In genomic region chr16:80969114-80969484, GRCh38 we compare ENCODE assay signal across 26 cellular contexts. TPM values are rescaled to one million over a fixed set of nuclear protein-coding genes. Genes with fewer than 3 reads are reported as not detected.
DNase-seq lines count a peak whose midpoint lies in the region; ATAC-seq, FAIRE-seq and TF ChIP-seq lines count a peak whose summit lies in the region.
"Had no signal": no experiment of that assay in that cellular context is flagged by ENCODE, and none has a peak within 500 bp of the region (broad histone marks: within the 10 kb centered on the region; RNA-seq: fewer than 3 reads in every experiment).

No MANE protein-coding gene starts in this region.

- ATAC-seq in activated T-helper 17 cell treated with anti-CD3 and anti-CD28 coated beads, Interleukin-2, amount 50 U/mL, for 72 hours (replicated peaks) = no peak
- ATAC-seq in HepG2 = peak; percentile 17; the same call in 1 of the 3 replicates
- ATAC-seq: CD8-positive, alpha-beta T cell; GM12878; HCT116; PC-3; Right ventricle myocardium inferior had no signal

- H3K79me2 ChIP-seq in HepG2 (ENCODE audit: insufficient read depth, low read length) = no peaks in the 10 kb centered on the region

- 91% methylated on average over 3 of the region's 3 CpGs for WGBS in HepG2 (ENCODE audit: low lambda C conversion rate)

- no peak for TF ChIP-seq POLR2A in HepG2 (IDR thresholded peaks at IDR 0.05; ENCODE audit: insufficient read depth in 1 of 2, low read depth in 2 of 2, low read length in 2 of 2)

- POLR2A ChIA-PET in Caco-2 (lab: Charles Lee) = no interaction called here
- POLR2A ChIA-PET in HepG2 (lab: Yijun Ruan, JAX) = no interaction called here

- H3K4me1 ChIP-seq in Caco-2 (peaks cover 7% of the 10 kb centered on the region; the same call in 1 of the 2 replicates), HepG2 (ENCODE audit: insufficient read depth, low read length) (peaks cover 12% of the 10 kb centered on the region; the same call in 1 of the 2 replicates), colonic mucosa (no peaks in the 10 kb centered on the region)
- H3K4me1 ChIP-seq: SJSA1 had no signal

- no peak for TF ChIP-seq EP300 in HepG2 (IDR thresholded peaks at IDR 0.05; ENCODE audit: low read depth in 2 of 2, low read length in 2 of 2)
- TF ChIP-seq EP300 in HepG2 (CRISPR knock-in tag; IDR thresholded peaks at IDR 0.05; ENCODE audit: borderline replicate concordance) = no peak

- intact Hi-C loops in Caco-2 (cut with micrococcal nuclease; ENCODE audit: unreplicated experiment) = no loop called here
- intact Hi-C loops in HepG2 (cut with micrococcal nuclease; ENCODE audit: unreplicated experiment) = no loop called here
- intact Hi-C loops in colonic mucosa (cut with DNase I) = no loop called here

- H3K36me3 ChIP-seq in Caco-2 (ENCODE audit: control insufficient read depth, insufficient read depth, low read length) (peaks cover 2% of the 10 kb centered on the region; the same call in 1 of the 2 replicates), HepG2 (replicated peaks in 1 of 2; ENCODE audit: control insufficient read depth in 1 of 2, insufficient read depth in 2 of 2, low read length in 2 of 2) (peaks cover 1 to 7% of the 10 kb centered on the region in 2 experiments; a peak in 2 of 5 replicates), colonic mucosa (no peaks in the 10 kb centered on the region)
- H3K36me3 ChIP-seq: MG63 had no signal

- H3K36me3 Mint-ChIP-seq in Caco-2 (ENCODE audit: insufficient read depth, unreplicated experiment) = peaks cover 38% of the 10 kb centered on the region
- peaks cover 32% of the 10 kb centered on the region for H3K36me3 Mint-ChIP-seq in activated T-helper 17 cell treated with anti-CD3 and anti-CD28 coated beads, Interleukin-2, amount 50 U/mL, for 72 hours (ENCODE audit: low read depth)

- H3K9me3 ChIP-seq in Caco-2 = no peaks in the 10 kb centered on the region
- H3K9me3 ChIP-seq in HepG2 (ENCODE audit: low read length) = no peaks in the 10 kb centered on the region
- no peaks in the 10 kb centered on the region for H3K9me3 ChIP-seq in colonic mucosa
- H3K9me3 ChIP-seq: MG63, SJSA1 had no signal

- no peak overlapping the region for H3K4me3 Mint-ChIP-seq in Caco-2 (ENCODE audit: unreplicated experiment)
- H3K4me3 Mint-ChIP-seq in activated T-helper 17 cell treated with anti-CD3 and anti-CD28 coated beads, Interleukin-2, amount 50 U/mL, for 72 hours = no peak overlapping the region
- H3K4me3 Mint-ChIP-seq: B cell; CD8-positive, alpha-beta T cell had no signal

- no peak for TF ChIP-seq RAD21 in HepG2 (CRISPR knock-in tag; IDR thresholded peaks at IDR 0.05)

- in situ Hi-C loops in HepG2 (cut with HindIII; ENCODE audit: extremely low pct_ligation_motif_present, low pct_unique_long_range_greater_than_20kb) = no loop called here

- FAIRE-seq in HepG2 (lab: Jason Lieb, UNC) = no peak
- FAIRE-seq: G401.6, GM12878 had no signal

- H2AFZ ChIP-seq in HepG2 (ENCODE audit: low read length) = no peak overlapping the region

- peaks cover 13% of the 10 kb centered on the region for H3K4me1 Mint-ChIP-seq in Caco-2 (ENCODE audit: low read depth, unreplicated experiment)
- no peaks in the 10 kb centered on the region for H3K4me1 Mint-ChIP-seq in activated T-helper 17 cell treated with anti-CD3 and anti-CD28 coated beads, Interleukin-2, amount 50 U/mL, for 72 hours
- H3K4me1 Mint-ChIP-seq: B cell had no signal

- peak overlapping the region; percentile 62 for H3K27ac Mint-ChIP-seq in Caco-2 (ENCODE audit: unreplicated experiment)
- peak overlapping the region; percentile 8 for H3K27ac Mint-ChIP-seq in activated T-helper 17 cell treated with anti-CD3 and anti-CD28 coated beads, Interleukin-2, amount 50 U/mL, for 72 hours
- H3K27ac Mint-ChIP-seq: B cell; CD8-positive, alpha-beta T cell had no signal

- H3K9ac ChIP-seq in HepG2 (ENCODE audit: insufficient read depth, low read depth, low read length) = no peak overlapping the region
- H3K9ac ChIP-seq in colonic mucosa (ENCODE audit: low read depth in 2 of 2, low read length in 2 of 2) = no peak overlapping the region

- TF ChIP-seq CTCF in 22Rv1 (IDR thresholded peaks at IDR 0.05) (no peak), Caco-2 (IDR thresholded peaks at IDR 0.05; ENCODE audit: insufficient read depth in 1 of 2, low read depth in 1 of 2, low read length in 1 of 2, severe bottlenecking in 1 of 2, unreplicated experiment in 1 of 2) (no peak), HepG2 (CRISPR knock-in tag; IDR thresholded peaks at IDR 0.05) (no peak), colonic mucosa (IDR thresholded peaks at IDR 0.05) (no peak)

- DNase-seq in Caco-2 (no peak), HepG2 (ENCODE audit: low spot score) (no peak), mesenteric fat pad (ENCODE audit: low spot score) (no peak), colonic mucosa (no peak), D341Med (ENCODE audit: low spot score) (no peak), COLO829 (ENCODE audit: low spot score) (no peak)
- DNase-seq: CD8-positive, alpha-beta T cell; KBM-7; MG63; NCI-H1105 treated with DMSO at 0.1 percent for 48 hours; NCI-H2029 treated with DMSO at 0.1 percent for 48 hours; NCI-H446 treated with DMSO at 0.1 percent for 48 hours; NCI-H526; NCI-H82; NK-92 treated with Interleukin-12 subunit alpha and Interleukin-12 subunit beta, amount 100 ng/mL, for 24 hours; T-helper 1 cell had no signal

- CTCF ChIA-PET in Caco-2 (lab: Charles Lee) (interaction anchor here (1.0 kb wide), 2 partner anchors 38 to 67 kb away, joined by 3 to 5 read pairs; partner anchors contain the start of genes ATMIN, CENPN and CMC2), HepG2 (lab: Yijun Ruan, JAX; ENCODE audit: low intra/inter-chr PET ratio, low total read pairs) (interaction anchor here (1.4 kb wide), 1 partner anchor 66 kb away, joined by 6 read pairs; the partner anchor contains the start of gene ATMIN)

- H3K27me3 ChIP-seq in Caco-2 (replicated peaks; ENCODE audit: control insufficient read depth, insufficient read depth, low read length) (no peaks in the 10 kb centered on the region), HepG2 (ENCODE audit: control insufficient read depth in 1 of 2, insufficient read depth in 2 of 2, low read length in 2 of 2) (no peaks in the 10 kb centered on the region), colonic mucosa (no peaks in the 10 kb centered on the region)
- H3K27me3 ChIP-seq: MG63, SJSA1 had no signal

- H3K9me3 Mint-ChIP-seq in Caco-2 (ENCODE audit: unreplicated experiment) = no peaks in the 10 kb centered on the region
- no peaks in the 10 kb centered on the region for H3K9me3 Mint-ChIP-seq in activated T-helper 17 cell treated with anti-CD3 and anti-CD28 coated beads, Interleukin-2, amount 50 U/mL, for 72 hours
- H3K9me3 Mint-ChIP-seq: CD8-positive, alpha-beta T cell had no signal

- no peaks in the 10 kb centered on the region for H3K27me3 Mint-ChIP-seq in Caco-2 (ENCODE audit: insufficient read depth, unreplicated experiment)
- no peaks in the 10 kb centered on the region for H3K27me3 Mint-ChIP-seq in activated T-helper 17 cell treated with anti-CD3 and anti-CD28 coated beads, Interleukin-2, amount 50 U/mL, for 72 hours
- H3K27me3 Mint-ChIP-seq: B cell had no signal

- H3K27ac ChIP-seq in 22Rv1 (peak overlapping the region; percentile 59), HepG2 (ENCODE audit: extremely low read length, insufficient read depth, low read length) (no peak overlapping the region), colonic mucosa (no peak overlapping the region)
- H3K27ac ChIP-seq: C4-2B, SJSA1 had no signal

- H3K4me2 ChIP-seq in HepG2 (ENCODE audit: low read depth, low read length) = no peak overlapping the region

- no TSS peak for BruUV-seq in Caco-2 (replicated peaks; lab: Mats Ljungman, UMichigan)
- BruUV-seq in HepG2 (replicated peaks; lab: Mats Ljungman, UMichigan) = no TSS peak

- no peak overlapping the region for H3K4me3 ChIP-seq in Caco-2 (ENCODE audit: low read depth, low read length)
- H3K4me3 ChIP-seq in HepG2 (replicated peaks in 1 of 3; ENCODE audit: insufficient read depth in 1 of 3, low read depth in 2 of 3, low read length in 3 of 3) = no peak overlapping the region
- no peak overlapping the region for H3K4me3 ChIP-seq in colonic mucosa
- H3K4me3 ChIP-seq: GM12878, MG63, SJSA1 had no signal

- no peaks in the 10 kb centered on the region for H4K20me1 ChIP-seq in HepG2 (ENCODE audit: insufficient read depth, low read length)

RNA-seq across cellular contexts. Expression of gene CMC2, which starts 37.6 kb away (rescaled TPM):
- total RNA-seq in Caco-2 (2022) (94.1 and 101 TPM in 2 replicates), HepG2 (2016; rRNA removed; fragmentation: Illumina TruSeq; extraction: Trizol) (129 and 147 TPM in 2 replicates), mesenteric fat pad (39.3 TPM), colonic mucosa (10 to 100 TPM; 59.4 to 81.6 TPM)
- total RNA-seq in activated T-helper 17 cell treated with anti-CD3 and anti-CD28 coated beads, Interleukin-2, amount 50 U/mL, for 72 hours = 100 to 1,000 TPM in 1 of 2 donors, 10 to 100 TPM in 1; 78.8 to 138 TPM
- total RNA-seq in HepG2 (2016; cell fraction: cytosol; rRNA removed; fragmentation: Illumina TruSeq; extraction: Trizol; ENCODE audit: low read depth) = 111 and 171 TPM in 2 replicates
- total RNA-seq in HepG2 (2016; cell fraction: insoluble cytoplasmic fraction; rRNA removed; fragmentation: Illumina TruSeq; extraction: Trizol) = 118 and 155 TPM in 2 replicates
- 132 and 180 TPM in 2 replicates for total RNA-seq in HepG2 (2016; cell fraction: membrane; rRNA removed; fragmentation: Illumina TruSeq; extraction: Trizol)
- 49.2 and 54.6 TPM in 2 replicates for total RNA-seq in HepG2 (2016; cell fraction: nucleus; rRNA removed; fragmentation: Illumina TruSeq; extraction: Trizol)
- polyA plus RNA-seq in HepG2 (2011; rRNA removed) = 92.1 and 116 TPM in 2 replicates
- 134 and 148 TPM in 2 replicates for polyA plus RNA-seq in HepG2 (2011; cell fraction: cytosol; rRNA removed)
- polyA plus RNA-seq in HepG2 (2011; cell fraction: nucleus; rRNA removed) = 22.2 and 24.5 TPM in 2 replicates
- polyA plus RNA-seq in HepG2 (2012) = 81.8 and 85.6 TPM in 2 replicates
- 157 and 235 TPM in 2 replicates for polyA plus RNA-seq in HepG2 (2016; cell fraction: cytosol; fragmentation: Illumina TruSeq; extraction: Trizol; ENCODE audit: low read depth)
- 172 and 176 TPM in 2 replicates for polyA plus RNA-seq in HepG2 (2016; cell fraction: insoluble cytoplasmic fraction; fragmentation: Illumina TruSeq; extraction: Trizol; ENCODE audit: low read depth)
- polyA plus RNA-seq in HepG2 (2016; cell fraction: membrane; fragmentation: Illumina TruSeq; extraction: Trizol; ENCODE audit: low read depth) = 133 and 179 TPM in 2 replicates
- 86.6 and 97.5 TPM in 2 replicates for polyA plus RNA-seq in HepG2 (2016; cell fraction: nucleus; fragmentation: Illumina TruSeq; extraction: Trizol; ENCODE audit: insufficient read depth, low read depth)
- 70.9 and 71.9 TPM in 2 replicates for polyA minus RNA-seq in HepG2 (2011; rRNA and poly(A)+ RNA removed; ENCODE audit: low replicate concordance)
- polyA minus RNA-seq in HepG2 (2011; cell fraction: cytosol; rRNA and poly(A)+ RNA removed) = 19.8 and 22.3 TPM in 2 replicates
- polyA minus RNA-seq in HepG2 (2011; cell fraction: nucleus; rRNA and poly(A)+ RNA removed) = 35.4 and 68.6 TPM in 2 replicates

RNA-seq across cellular contexts. Expression of gene CENPN, which starts 37.9 kb away (rescaled TPM):
- total RNA-seq in Caco-2 (2022) (100 and 105 TPM in 2 replicates), HepG2 (2016; rRNA removed; fragmentation: Illumina TruSeq; extraction: Trizol) (129 and 193 TPM in 2 replicates), mesenteric fat pad (5.9 TPM), colonic mucosa (10 to 100 TPM in 1 of 2 donors, 1 to 10 TPM in 1; 9.3 to 28.7 TPM)
- 10 to 100 TPM; 34.1 to 51.0 TPM for total RNA-seq in activated T-helper 17 cell treated with anti-CD3 and anti-CD28 coated beads, Interleukin-2, amount 50 U/mL, for 72 hours
- 98.3 and 119 TPM in 2 replicates for total RNA-seq in HepG2 (2016; cell fraction: cytosol; rRNA removed; fragmentation: Illumina TruSeq; extraction: Trizol; ENCODE audit: low read depth)
- 133 and 185 TPM in 2 replicates for total RNA-seq in HepG2 (2016; cell fraction: insoluble cytoplasmic fraction; rRNA removed; fragmentation: Illumina TruSeq; extraction: Trizol)
- 180 and 185 TPM in 2 replicates for total RNA-seq in HepG2 (2016; cell fraction: membrane; rRNA removed; fragmentation: Illumina TruSeq; extraction: Trizol)
- total RNA-seq in HepG2 (2016; cell fraction: nucleus; rRNA removed; fragmentation: Illumina TruSeq; extraction: Trizol) = 46.2 and 59.6 TPM in 2 replicates
- polyA plus RNA-seq in HepG2 (2011; rRNA removed) = 17.3 and 29.7 TPM in 2 replicates
- polyA plus RNA-seq in HepG2 (2011; cell fraction: cytosol; rRNA removed) = 15.2 and 17.8 TPM in 2 replicates
- polyA plus RNA-seq in HepG2 (2011; cell fraction: nucleus; rRNA removed) = 8.3 and 10.1 TPM in 2 replicates
- 46.5 and 70.0 TPM in 2 replicates for polyA plus RNA-seq in HepG2 (2012)
- 113 and 120 TPM in 2 replicates for polyA plus RNA-seq in HepG2 (2016; cell fraction: cytosol; fragmentation: Illumina TruSeq; extraction: Trizol; ENCODE audit: low read depth)
- polyA plus RNA-seq in HepG2 (2016; cell fraction: insoluble cytoplasmic fraction; fragmentation: Illumina TruSeq; extraction: Trizol; ENCODE audit: low read depth) = 123 and 135 TPM in 2 replicates
- polyA plus RNA-seq in HepG2 (2016; cell fraction: membrane; fragmentation: Illumina TruSeq; extraction: Trizol; ENCODE audit: low read depth) = 123 and 146 TPM in 2 replicates
- 40.0 and 50.9 TPM in 2 replicates for polyA plus RNA-seq in HepG2 (2016; cell fraction: nucleus; fragmentation: Illumina TruSeq; extraction: Trizol; ENCODE audit: insufficient read depth, low read depth)
- polyA minus RNA-seq in HepG2 (2011; rRNA and poly(A)+ RNA removed; ENCODE audit: low replicate concordance) = 17.1 and 164 TPM in 2 replicates
- 14.1 and 16.1 TPM in 2 replicates for polyA minus RNA-seq in HepG2 (2011; cell fraction: cytosol; rRNA and poly(A)+ RNA removed)
- polyA minus RNA-seq in HepG2 (2011; cell fraction: nucleus; rRNA and poly(A)+ RNA removed) = 17.9 and 25.4 TPM in 2 replicates
